In the genomic region with DNA sequence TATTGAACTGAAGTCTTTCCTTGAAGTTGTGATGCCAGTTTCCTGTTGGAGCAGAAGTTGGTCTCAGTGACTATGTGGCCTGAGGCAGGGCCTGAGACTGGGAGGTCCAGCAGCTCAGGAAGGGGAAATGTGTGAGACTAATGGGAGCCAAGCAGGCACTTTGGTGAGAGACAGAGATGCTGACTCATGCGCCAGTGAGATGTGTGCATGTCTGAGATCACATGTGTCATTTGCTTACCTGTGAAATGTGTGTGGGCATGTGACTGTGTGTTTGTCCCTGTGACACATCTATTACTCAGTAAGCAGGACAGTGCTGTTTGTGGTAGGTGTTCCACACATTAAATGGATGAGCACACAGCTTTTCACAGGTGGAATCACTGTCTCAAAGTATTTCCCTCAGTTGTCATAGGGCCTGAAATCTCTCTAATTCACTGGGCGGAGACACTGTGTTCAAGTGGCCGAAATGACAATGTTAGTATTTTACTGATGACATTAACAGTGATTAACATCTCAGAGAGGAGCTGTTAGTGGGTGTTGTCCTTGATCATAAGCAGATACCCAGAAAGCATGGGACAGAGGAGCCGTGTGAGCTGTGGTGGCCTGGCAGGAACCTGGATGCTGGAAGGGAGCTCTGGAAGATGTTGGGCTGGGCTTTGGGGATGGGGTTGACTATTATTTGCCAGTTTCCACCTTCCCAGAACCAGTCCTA, we compare ENCODE assay signal across 9 cellular contexts. TPM values are rescaled to one million over a fixed set of nuclear protein-coding genes. Genes with fewer than 3 reads are reported as not detected.
DNase-seq lines count a peak whose midpoint lies in the region; ATAC-seq and TF ChIP-seq lines count a peak whose summit lies in the region.
"Had no signal": no experiment of that assay in that cellular context is flagged by ENCODE, and none has a peak within 500 bp of the region (broad histone marks: within the 10 kb centered on the region; RNA-seq: fewer than 3 reads in every experiment).

No MANE protein-coding gene starts in this region.

- H3K4me3 ChIP-seq in PC-3 (ENCODE audit: low read length) (no peak overlapping the region), endocrine pancreas (ENCODE audit: control insufficient read depth, insufficient read depth, low read length) (no peak overlapping the region), upper lobe of right lung (no peak overlapping the region)

- H3K4me2 ChIP-seq in PC-3 (ENCODE audit: low read length): peak overlapping the region; percentile 5; the same call in 1 of the 2 replicates

- intact Hi-C loops in PC-3 (cut with micrococcal nuclease) (loop anchor here (10.0 kb wide), 1 partner anchor 144 kb away; a partner anchor contains a TSS), upper lobe of right lung (cut with DNase I) (no loop called here)

- CTCF ChIA-PET in PC-3 (lab: Charles Lee): interaction anchor here (1.4 kb wide), 1 partner anchor 8 kb away, joined by 3 read pairs; no protein-coding TSS in a partner anchor

- H3K4me1 ChIP-seq in PC-3 (ENCODE audit: insufficient read depth, low read length) (peaks cover 41% of the 10 kb centered on the region), endocrine pancreas (ENCODE audit: control insufficient read depth, insufficient read depth, low read length) (peaks cover 7% of the 10 kb centered on the region), upper lobe of right lung (peaks cover 3% of the 10 kb centered on the region)

- no peaks in the 10 kb centered on the region for H3K79me2 ChIP-seq in PC-3 (ENCODE audit: low read length)

- peak; percentile 46 for ATAC-seq in GM21360 (IDR thresholded peaks at IDR 0.05; ENCODE audit: unreplicated experiment)
- peak; percentile 82 for ATAC-seq in PC-3
- no peak for ATAC-seq in HG02759 (IDR thresholded peaks at IDR 0.05; ENCODE audit: unreplicated experiment)
- no peak for ATAC-seq in upper lobe of right lung

- no TSS peak for BruUV-seq in PC-3 (replicated peaks; lab: Mats Ljungman, UMichigan)

- no peaks in the 10 kb centered on the region for H3K9me2 ChIP-seq in PC-3 (replicated peaks; ENCODE audit: low read length)

- DNase-seq in PC-3 (peak; percentile 89), CD1c-positive myeloid dendritic cell (ENCODE audit: extremely low spot score) (no peak), upper lobe of right lung (no peak), NCI-H146 (lab: John Stamatoyannopoulos, UW) (no peak)
- DNase-seq in stimulated activated CD4-positive, alpha-beta T cell treated with anti-CD3 and anti-CD28 coated beads, Interleukin-1b, Interleukin-23, amount 100 ng/mL, for 24 hours (ENCODE audit: low read depth in 4 of 4, low spot score in 1 of 4): peak in 3 of 4 experiments; percentile 26 to 37 (median 35)
- DNase-seq: NCI-H1694 had no signal

- no peak overlapping the region for H2AFZ ChIP-seq in PC-3 (ENCODE audit: low read length)

- H3K27ac ChIP-seq in PC-3 (ENCODE audit: low read length) (peak overlapping the region; percentile 63), upper lobe of right lung (no peak overlapping the region)

- H4K20me1 ChIP-seq in PC-3 (ENCODE audit: low read length): no peaks in the 10 kb centered on the region

- no peaks in the 10 kb centered on the region for H3K36me3 ChIP-seq in PC-3 (ENCODE audit: low read depth, low read length)
- H3K36me3 ChIP-seq in endocrine pancreas (ENCODE audit: control insufficient read depth, insufficient read depth, low read length): no peaks in the 10 kb centered on the region
- H3K36me3 ChIP-seq in upper lobe of right lung: peaks cover 33% of the 10 kb centered on the region

- POLR2A ChIA-PET in PC-3 (lab: Charles Lee; ENCODE audit: unreplicated experiment): interaction anchor here (0.7 kb wide), 1 partner anchor 328 kb away, joined by 4 read pairs; no protein-coding TSS in a partner anchor

- H3K9ac ChIP-seq in PC-3 (ENCODE audit: low read length) (no peak overlapping the region), endocrine pancreas (ENCODE audit: control insufficient read depth, insufficient read depth, low read length) (peak overlapping the region; percentile 79)

- H3K27me3 ChIP-seq in PC-3 (ENCODE audit: low read length) (no peaks in the 10 kb centered on the region), endocrine pancreas (ENCODE audit: control insufficient read depth, insufficient read depth, low read length) (no peaks in the 10 kb centered on the region), upper lobe of right lung (no peaks in the 10 kb centered on the region)

- TF ChIP-seq CTCF in PC-3 (conservative IDR thresholded peaks at IDR 0.05; ENCODE audit: low read depth, low read length) (no peak), upper lobe of right lung (IDR thresholded peaks at IDR 0.05) (no peak)

- H3K9me3 ChIP-seq in PC-3 (ENCODE audit: low read length): no peaks in the 10 kb centered on the region
- H3K9me3 ChIP-seq in endocrine pancreas (ENCODE audit: control insufficient read depth, low read length): no peaks in the 10 kb centered on the region
- H3K9me3 ChIP-seq in upper lobe of right lung: no peaks in the 10 kb centered on the region

- H3F3A ChIP-seq in PC-3 (ENCODE audit: low read length, unreplicated experiment): peaks cover 7% of the 10 kb centered on the region

RNA-seq across cellular contexts. Expression of a gene that starts 7.4 kb away (rescaled TPM):
- total RNA-seq in PC-3 (2014; rRNA removed) (1.0 and 1.5 TPM in 2 replicates), upper lobe of right lung (21.7 TPM)

RNA-seq across cellular contexts. Expression of a gene that starts 13.2 kb away (rescaled TPM):
- total RNA-seq in PC-3 (2014; rRNA removed) (not detected in 2 replicates), upper lobe of right lung (2.8 TPM)

RNA-seq across cellular contexts. Expression of a gene that starts 16.0 kb away (rescaled TPM):
- total RNA-seq in PC-3 (2014; rRNA removed) (69.7 and 78.5 TPM in 2 replicates), upper lobe of right lung (37.1 TPM)

RNA-seq across cellular contexts. Expression of a gene that starts 29.7 kb away (rescaled TPM):
- total RNA-seq in PC-3 (2014; rRNA removed) (0.29 TPM in 1 of 2 replicates, not detected in the other), upper lobe of right lung (not detected)

RNA-seq across cellular contexts. Expression of a gene that starts 30.2 kb away (rescaled TPM):
- 1.6 and 2.4 TPM in 2 replicates for total RNA-seq in PC-3 (2014; rRNA removed)
- 13.7 TPM for total RNA-seq in upper lobe of right lung

Comparison
In these comparisons a context has a peak if more than half of its experiments do, and no peak if none do; other contexts are left out.
1. ATAC-seq: peak in GM21360 (single experiment) and PC-3 (single experiment); none in HG02759 (single experiment) and upper lobe of right lung (single experiment).
2. DNase-seq: peak in PC-3 (single experiment) and stimulated activated CD4-positive, alpha-beta T cell treated with anti-CD3 and anti-CD28 coated beads, Interleukin-1b, Interleukin-23, amount 100 ng/mL, for 24 hours (3 of 4); none in CD1c-positive myeloid dendritic cell (single experiment), upper lobe of right lung (single experiment) and NCI-H146 (single experiment).